ENCODE assay signal across 8 cellular contexts in genomic region chr7:4973728-4974198, GRCh38. TPM values are rescaled to one million over a fixed set of nuclear protein-coding genes. Genes with fewer than 3 reads are reported as not detected.
A peak's percentile ranks its signal among the peaks of the same experiment; 100 is the strongest.
DNase-seq lines count a peak whose midpoint lies in the region; ATAC-seq and TF ChIP-seq lines count a peak whose summit lies in the region.

No MANE protein-coding gene starts in this region.

- TF ChIP-seq POLR2A in esophagus squamous epithelium (IDR thresholded peaks at IDR 0.05): peak in 2 of 4 donors; percentile 40 to 59

- H3K36me3 ChIP-seq in esophagus squamous epithelium: peaks cover 0 to 26% (median 14%) of the 10 kb centered on the region in 3 donors

- intact Hi-C loops in esophagus squamous epithelium (cut with DNase I): loop anchor here (5.0 kb wide), 1 partner anchor 109 kb away; no protein-coding TSS in a partner anchor

- H3K4me1 Mint-ChIP-seq in IgD-negative memory B cell: peaks cover 9 to 17% (median 13%) of the 10 kb centered on the region in 3 donors
- H3K4me1 Mint-ChIP-seq in activated T-cell treated with anti-CD3 and anti-CD28 coated beads, Interleukin-2, amount 50 U/mL, for 72 hours (ENCODE audit: low read depth): peaks cover 17% of the 10 kb centered on the region

- peak overlapping the region; percentile 71 to 100 (median 97) for H3K27ac Mint-ChIP-seq in IgD-negative memory B cell
- H3K27ac Mint-ChIP-seq in activated T-cell treated with anti-CD3 and anti-CD28 coated beads, Interleukin-2, amount 50 U/mL, for 72 hours: peak overlapping the region; percentile 94

- peak overlapping the region; percentile 83 to 99 (median 98) for H3K4me3 Mint-ChIP-seq in IgD-negative memory B cell
- H3K4me3 Mint-ChIP-seq in activated T-cell treated with anti-CD3 and anti-CD28 coated beads, Interleukin-2, amount 50 U/mL, for 72 hours: peak overlapping the region; percentile 94

- WGBS in esophagus squamous epithelium, 2 donors: 5 to 11% methylated on average over 10 to 21 of the region's 41 CpGs

- H3K4me1 ChIP-seq in esophagus squamous epithelium: peaks cover 0 to 31% (median 3%) of the 10 kb centered on the region in 3 donors

- no peaks in the 10 kb centered on the region for H3K9me3 ChIP-seq in esophagus squamous epithelium

- H3K27me3 Mint-ChIP-seq in IgD-negative memory B cell: no peaks in the 10 kb centered on the region
- H3K27me3 Mint-ChIP-seq in activated T-cell treated with anti-CD3 and anti-CD28 coated beads, Interleukin-2, amount 50 U/mL, for 72 hours (ENCODE audit: low read depth): no peaks in the 10 kb centered on the region

- peak overlapping the region; percentile 86 to 98 (median 90) for H3K27ac ChIP-seq in esophagus squamous epithelium

- TF ChIP-seq CTCF in esophagus squamous epithelium (IDR thresholded peaks at IDR 0.05): peak; percentile 54 to 92 (median 81)

- no peaks in the 10 kb centered on the region for H3K9me3 Mint-ChIP-seq in IgD-negative memory B cell
- H3K9me3 Mint-ChIP-seq in activated T-cell treated with anti-CD3 and anti-CD28 coated beads, Interleukin-2, amount 50 U/mL, for 72 hours: no peaks in the 10 kb centered on the region

- ATAC-seq in GM21576 (IDR thresholded peaks at IDR 0.05; ENCODE audit: unreplicated experiment): peak; percentile 92
- peak; percentile 98 for ATAC-seq in activated T-cell treated with anti-CD3 and anti-CD28 coated beads, Interleukin-2, amount 50 U/mL, for 72 hours (replicated peaks in 1 of 2)

- peak overlapping the region; percentile 63 to 94 (median 77) for H3K4me3 ChIP-seq in esophagus squamous epithelium

- DNase-seq in DMS79 treated with DMSO at 0.1 percent for 48 hours (lab: John Stamatoyannopoulos, UW) (peak; percentile 80), esophagus squamous epithelium (lab: John Stamatoyannopoulos, UW) (peak; percentile 32), myocyte (ENCODE audit: low read depth) (peak; percentile 97)
- DNase-seq in activated T-cell treated with anti-CD3 and anti-CD28 coated beads, Interleukin-2, amount 50 U/mL, for 72 hours: peak; percentile 93 to 97
- DNase-seq in stimulated activated CD8-positive, alpha-beta memory T cell treated with anti-CD3 and anti-CD28 coated beads, Interleukin-7, amount 100 ng/mL, for 4 hours (ENCODE audit: low read depth in 2 of 2): peak; percentile 84 to 85

- H3K36me3 Mint-ChIP-seq in IgD-negative memory B cell: peaks cover 3% of the 10 kb centered on the region
- peaks cover 8 to 17% of the 10 kb centered on the region in 2 donors for H3K36me3 Mint-ChIP-seq in activated T-cell treated with anti-CD3 and anti-CD28 coated beads, Interleukin-2, amount 50 U/mL, for 72 hours (ENCODE audit: insufficient read depth in 2 of 2)

- no peaks in the 10 kb centered on the region for H3K27me3 ChIP-seq in esophagus squamous epithelium

TF ChIP-seq in PFSK-1, 5 proteins besides CTCF, POLR2A, EP300 and RAD21:
- TF ChIP-seq FOXP2 (optimal IDR thresholded peaks at IDR 0.05; ENCODE audit: borderline replicate concordance, extremely low read depth, extremely low read length, insufficient read depth) (peak; percentile 16), POLR2AphosphoS5 (IDR thresholded peaks at IDR 0.05; ENCODE audit: low read depth, low read length) (peak; percentile 80), SIN3A (IDR thresholded peaks at IDR 0.05; ENCODE audit: borderline replicate concordance, insufficient read depth, low read length) (0 out of 2 replicates have a peak, but pooled peaks have one; percentile 55), REST (IDR thresholded peaks at IDR 0.05; ENCODE audit: insufficient read depth in 1 of 2, low read depth in 2 of 2, low read length in 2 of 2) (0 out of 4 replicates have a peak, but pooled peaks of 1 of the 2 experiments have one; percentile 28), TAF1 (IDR thresholded peaks at IDR 0.05; ENCODE audit: borderline replicate concordance, insufficient read depth, low read length) (0 out of 2 replicates have a peak, but pooled peaks have one; percentile 44)
TF ChIP-seq in PFSK-1: peak in this region for 5.

RNA-seq across cellular contexts. Expression of gene MMD2, which starts 14.8 kb away (rescaled TPM):
- not detected for polyA plus RNA-seq in IgD-negative memory B cell
- not detected for polyA plus RNA-seq in PFSK-1 (2012; ENCODE audit: insufficient read length, low read depth)
- not detected for total RNA-seq in activated T-cell treated with anti-CD3 and anti-CD28 coated beads, Interleukin-2, amount 50 U/mL, for 72 hours
- total RNA-seq in esophagus squamous epithelium (not detected), myocyte (not detected in 2 replicates)
- not detected for polyA plus RNA-seq in myocyte (2012)

Comparison
In these comparisons a context has a peak if more than half of its experiments do, and no peak if none do; other contexts are left out.
1. Peak in every context shown above with its lines: DNase-seq, ATAC-seq, H3K4me3 ChIP-seq and H3K27ac ChIP-seq.
2. DNase-seq: peak in every context shown above with its lines; median percentile 97 in myocyte; 95 in activated T-cell treated with anti-CD3 and anti-CD28 coated beads, Interleukin-2, amount 50 U/mL, for 72 hours; 84 in stimulated activated CD8-positive, alpha-beta memory T cell treated with anti-CD3 and anti-CD28 coated beads, Interleukin-7, amount 100 ng/mL, for 4 hours; 80 in DMS79 treated with DMSO at 0.1 percent for 48 hours; 32 in esophagus squamous epithelium.